Comparison of ENCODE assay signal across 8 cellular contexts in genomic region chr7:151086802-151087246, GRCh38. TPM values are rescaled to one million over a fixed set of nuclear protein-coding genes. Genes with fewer than 3 reads are reported as not detected.
A peak's percentile ranks its signal among the peaks of the same experiment; 100 is the strongest.
DNase-seq lines count a peak whose midpoint lies in the region; TF ChIP-seq lines count a peak whose summit lies in the region.

No MANE protein-coding gene starts in this region.

- in situ Hi-C loops in transverse colon (cut with MboI; ENCODE audit: low pct_ligation_motif_present in 1 of 4, low pct_unique_long_range_greater_than_20kb in 1 of 4, low sequenced_read_pairs in 3 of 4): no loop called here

- DNase-seq in NCI-H82 (lab: John Stamatoyannopoulos, UW) (peak; percentile 49), NCI-H82 treated with DMSO at 0.1 percent for 48 hours (lab: John Stamatoyannopoulos, UW; ENCODE audit: unreplicated experiment) (no peak), Peyer's patch (peak in 1 of 3 donors; percentile 27), transverse colon (peak; percentile 35), midbrain (lab: John Stamatoyannopoulos, UW) (no peak), SW 1271 (lab: John Stamatoyannopoulos, UW) (no peak)

- WGBS in transverse colon (ENCODE audit: low coverage in 1 of 2), 2 donors: 1% methylated on average over 47 of the region's 56 CpGs; no CpG with 5 or more reads in 1 of the 2 donors

- H3K27ac ChIP-seq in Peyer's patch (peak overlapping the region; percentile 73 to 86 (median 78)), cingulate gyrus (ENCODE audit: low read depth, low read length) (peak overlapping the region; percentile 84), transverse colon (peak overlapping the region; percentile 86 to 92 (median 92))

- TF ChIP-seq POLR2A in Peyer's patch (IDR thresholded peaks at IDR 0.05) (no peak), transverse colon (IDR thresholded peaks at IDR 0.05) (no peak)

- TF ChIP-seq EP300 in transverse colon (IDR thresholded peaks at IDR 0.05; ENCODE audit: low read depth): no peak

- peaks cover 3 to 62% (median 23%) of the 10 kb centered on the region in 4 donors for H3K4me1 ChIP-seq in Peyer's patch
- peaks cover 62% of the 10 kb centered on the region for H3K4me1 ChIP-seq in mononuclear cell (ENCODE audit: insufficient read depth, low read length)
- H3K4me1 ChIP-seq in transverse colon: peaks cover 36 to 65% (median 55%) of the 10 kb centered on the region in 4 donors

- H3K36me3 ChIP-seq in Peyer's patch: no peaks in the 10 kb centered on the region
- H3K36me3 ChIP-seq in transverse colon: no peaks in the 10 kb centered on the region

- H3K4me3 ChIP-seq in Peyer's patch (peak overlapping the region; percentile 63 to 97 (median 82)), mononuclear cell (ENCODE audit: low read length) (peak overlapping the region; percentile 55), transverse colon (peak overlapping the region; percentile 62 to 75 (median 72))

- H3K9me3 ChIP-seq in Peyer's patch (no peaks in the 10 kb centered on the region), mononuclear cell (ENCODE audit: low read depth, low read length) (no peaks in the 10 kb centered on the region), transverse colon (no peaks in the 10 kb centered on the region)

- TF ChIP-seq CTCF in Peyer's patch (IDR thresholded peaks at IDR 0.05) (no peak), transverse colon (IDR thresholded peaks at IDR 0.05) (no peak)

- no peaks in the 10 kb centered on the region for H3K27me3 ChIP-seq in Peyer's patch
- peaks cover 6% of the 10 kb centered on the region for H3K27me3 ChIP-seq in mononuclear cell (ENCODE audit: insufficient read depth, low read length)
- no peaks in the 10 kb centered on the region for H3K27me3 ChIP-seq in transverse colon

- intact Hi-C loops in transverse colon (cut with DNase I; ENCODE audit: low total_unique reads): no loop called here

RNA-seq across cellular contexts. Expression of gene AGAP3, which starts 0.5 kb away (rescaled TPM):
- total RNA-seq in Peyer's patch: 100 to 1,000 TPM in 2 of 4 donors, 10 to 100 TPM in 2; 91.6 to 123 (median 101) TPM
- 23.6 TPM for total RNA-seq in mononuclear cell
- total RNA-seq in transverse colon: 10 to 100 TPM; 54.9 to 74.4 (median 63.8) TPM

RNA-seq across cellular contexts. Expression of gene TMUB1, which starts 3.5 kb away (rescaled TPM):
- total RNA-seq in Peyer's patch (100 to 1,000 TPM in 2 of 4 donors, 10 to 100 TPM in 2; 38.0 to 113 (median 100) TPM), mononuclear cell (20.0 TPM), transverse colon (100 to 1,000 TPM in 1 of 4 donors, 10 to 100 TPM in 3; 67.5 to 105 (median 85.9) TPM)

RNA-seq across cellular contexts. Expression of gene FASTK, which starts 6.2 kb away (rescaled TPM):
- total RNA-seq in Peyer's patch (100 to 1,000 TPM in 3 of 4 donors, 10 to 100 TPM in 1; 99.0 to 239 (median 158) TPM), mononuclear cell (33.6 TPM), transverse colon (100 to 1,000 TPM; 121 to 241 (median 144) TPM)

RNA-seq across cellular contexts. Expression of gene SLC4A2, which starts 27.4 kb away (rescaled TPM):
- total RNA-seq in Peyer's patch (100 to 1,000 TPM; 101 to 143 (median 121) TPM), mononuclear cell (9.4 TPM), transverse colon (100 to 1,000 TPM in 2 of 4 donors, 10 to 100 TPM in 2; 61.7 to 464 (median 83.2) TPM)

RNA-seq across cellular contexts. Expression of gene CDK5, which starts 29.1 kb away (rescaled TPM):
- 10 to 100 TPM in 3 of 4 donors, 1 to 10 TPM in 1; 6.9 to 15.4 (median 13.8) TPM for total RNA-seq in Peyer's patch
- total RNA-seq in mononuclear cell: 3.7 TPM
- 10 to 100 TPM in 3 of 4 donors, 1 to 10 TPM in 1; 1.1 to 33.8 (median 10.7) TPM for total RNA-seq in transverse colon

Comparison
In these comparisons a context has a peak if more than half of its experiments do, and no peak if none do; other contexts are left out.
1. DNase-seq: peak in NCI-H82 (single experiment) and transverse colon (single experiment); none in NCI-H82 treated with DMSO at 0.1 percent for 48 hours (single experiment), midbrain (single experiment) and SW 1271 (0 of 2).
2. Peak in every context shown above with its lines, with median percentiles within 50 percentile points of each other: H3K27ac ChIP-seq and H3K4me3 ChIP-seq.